In the genomic region with DNA sequence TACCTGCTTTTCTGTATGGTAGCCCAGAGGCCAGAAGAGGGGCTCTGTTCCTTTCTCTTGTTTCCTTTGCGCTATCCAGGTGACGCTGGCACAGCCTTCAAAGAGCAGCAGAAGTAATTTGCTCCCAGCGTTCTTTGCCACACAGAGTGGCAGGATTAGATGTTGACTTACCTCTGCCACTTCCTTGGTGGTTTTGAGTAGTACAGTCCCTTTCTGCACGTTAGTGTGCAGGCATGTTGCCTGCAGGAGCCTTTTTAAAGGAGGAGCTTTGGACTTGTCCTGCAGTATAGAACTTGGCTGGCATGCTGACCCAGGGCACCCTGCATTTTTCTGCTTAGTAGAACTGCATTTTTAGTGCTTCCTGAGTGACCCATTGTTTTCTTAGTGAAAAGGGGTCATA, we compare ENCODE assay signal across 1 cellular context.
TF ChIP-seq lines count a peak whose summit lies in the region.

Gene ABCC11, minus strand, starts transcription at position 229 of the 400 bp plus-strand sequence. CDS start 15,618 bp downstream, outside the sequence.

TF ChIP-seq in GM12878, 131 proteins besides CTCF, POLR2A, EP300 and RAD21 (continued from another document):
- TF ChIP-seq, protein P1, sequence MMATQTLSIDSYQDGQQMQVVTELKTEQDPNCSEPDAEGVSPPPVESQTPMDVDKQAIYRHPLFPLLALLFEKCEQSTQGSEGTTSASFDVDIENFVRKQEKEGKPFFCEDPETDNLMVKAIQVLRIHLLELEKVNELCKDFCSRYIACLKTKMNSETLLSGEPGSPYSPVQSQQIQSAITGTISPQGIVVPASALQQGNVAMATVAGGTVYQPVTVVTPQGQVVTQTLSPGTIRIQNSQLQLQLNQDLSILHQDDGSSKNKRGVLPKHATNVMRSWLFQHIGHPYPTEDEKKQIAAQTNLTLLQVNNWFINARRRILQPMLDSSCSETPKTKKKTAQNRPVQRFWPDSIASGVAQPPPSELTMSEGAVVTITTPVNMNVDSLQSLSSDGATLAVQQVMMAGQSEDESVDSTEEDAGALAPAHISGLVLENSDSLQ (IDR thresholded peaks at IDR 0.05) = no peak
- TF ChIP-seq GATAD2B (conservative IDR thresholded peaks at IDR 0.05; ENCODE audit: low read depth) = no peak
- no peak for TF ChIP-seq BCLAF1 (IDR thresholded peaks at IDR 0.05)
- TF ChIP-seq MXI1 (IDR thresholded peaks at IDR 0.05; ENCODE audit: low read depth, low read length) = no peak
- TF ChIP-seq ZNF622 (IDR thresholded peaks at IDR 0.05) = no peak
- TF ChIP-seq, protein P2, sequence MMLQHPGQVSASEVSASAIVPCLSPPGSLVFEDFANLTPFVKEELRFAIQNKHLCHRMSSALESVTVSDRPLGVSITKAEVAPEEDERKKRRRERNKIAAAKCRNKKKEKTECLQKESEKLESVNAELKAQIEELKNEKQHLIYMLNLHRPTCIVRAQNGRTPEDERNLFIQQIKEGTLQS (IDR thresholded peaks at IDR 0.05; ENCODE audit: borderline replicate concordance, extremely low read depth, low read depth, low read length) = no peak
- no peak for TF ChIP-seq SREBF2 (IDR thresholded peaks at IDR 0.05; ENCODE audit: low read length)
- TF ChIP-seq SMAD1 (IDR thresholded peaks at IDR 0.05; ENCODE audit: low read depth, partially characterized antibody) = no peak
- TF ChIP-seq NR2C1 (IDR thresholded peaks at IDR 0.05) = no peak
- no peak for TF ChIP-seq STAT3 (IDR thresholded peaks at IDR 0.05; ENCODE audit: low read depth, low read length)
- no peak for TF ChIP-seq CREM (IDR thresholded peaks at IDR 0.05; ENCODE audit: low read depth)
- no peak for TF ChIP-seq IRF4 (IDR thresholded peaks at IDR 0.05; ENCODE audit: low read depth, low read length)
